26 cellular contexts compared by ENCODE assay signal in genomic region chr6:33847078-33847477, GRCh38. TPM values are rescaled to one million over a fixed set of nuclear protein-coding genes. Genes with fewer than 3 reads are reported as not detected.
"Had no signal": no experiment of that assay in that cellular context is flagged by ENCODE, and none has a peak within 500 bp of the region (broad histone marks: within the 10 kb centered on the region; RNA-seq: fewer than 3 reads in every experiment).

No MANE protein-coding gene starts in this region.

- H3K9me3 ChIP-seq: SK-N-SH had no signal

- H3K4me2 ChIP-seq: KMS-11, SK-N-SH had no signal

- H3K27ac ChIP-seq: KMS-11, RWPE1 had no signal

- ATAC-seq: HepG2, Panc1, PC-3 had no signal

- FAIRE-seq: HepG2 had no signal

- H3K9ac ChIP-seq: KMS-11, SK-N-SH had no signal

- DNase-seq: IMR-90; Kasumi-1; MM.1S; NCI-H1092 treated with DMSO at 0.1 percent for 48 hours; NCI-H1436; NCI-H187; NCI-H2029; NCI-H2081 treated with DMSO at 0.1 percent for 48 hours; NCI-H2171; NCI-H226; NCI-H446; NCI-H510A; NCI-H524 treated with DMSO at 0.1 percent for 48 hours; NCI-H82; NK-92 treated with Interleukin-12 subunit alpha and Interleukin-12 subunit beta, amount 100 ng/mL, for 24 hours; PC-3; SHP77; SK-N-SH had no signal

RNA-seq across cellular contexts. Expression of gene MLN, which starts 43.3 kb away (rescaled TPM):
- total RNA-seq: HepG2, HT-29, IMR-90, M059J, OCI-LY7, PC-3, SK-MEL-5 had no signal
- polyA plus RNA-seq: HepG2, IMR-90, SK-N-SH had no signal
